23 cellular contexts compared by ENCODE assay signal in the genomic region with DNA sequence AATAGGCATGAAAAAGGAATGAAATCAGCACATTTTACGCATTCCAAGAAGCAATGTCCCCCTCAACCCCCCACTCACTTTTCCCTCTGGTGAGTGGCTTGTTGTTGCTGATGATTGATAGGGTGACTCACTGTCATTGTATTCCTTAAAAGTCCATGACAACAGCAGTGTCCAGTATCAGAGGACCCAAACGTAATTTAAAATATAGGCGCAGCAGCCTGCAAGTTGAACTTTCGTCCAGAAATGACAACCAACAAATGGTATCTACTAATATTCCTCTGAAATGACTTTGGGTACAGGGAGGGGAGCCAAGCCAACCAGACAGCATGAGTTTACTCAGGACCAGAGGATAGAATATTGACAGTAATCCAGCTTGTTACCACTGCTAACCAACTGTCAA.
"Had no signal": no experiment of that assay in that cellular context is flagged by ENCODE, and none has a peak within 500 bp of the region (broad histone marks: within the 10 kb centered on the region; RNA-seq: fewer than 3 reads in every experiment).

No MANE protein-coding gene starts in this region.

- H3K36me3 ChIP-seq: SJSA1 had no signal

- H3K9me3 ChIP-seq: SJSA1 had no signal

- DNase-seq: IMR-90, Karpas-422, KG1, MM.1S, NCI-H1092 treated with DMSO at 0.1 percent for 48 hours, NCI-H1436, NCI-H187, NCI-H2029, NCI-H2081 treated with DMSO at 0.1 percent for 48 hours, NCI-H2171, NCI-H226, NCI-H446, NCI-H510A, NCI-H524 treated with DMSO at 0.1 percent for 48 hours, NCI-H69, NCI-H774, Right ventricle myocardium superior, RPMI8226, SIG-M5 had no signal

- H3K27ac ChIP-seq: SJSA1, SK-N-MC had no signal

- FAIRE-seq: HepG2, RCC 7860 had no signal

- H3K4me3 ChIP-seq: SJSA1, SK-N-MC had no signal
